17 cellular contexts compared by ENCODE assay signal in the genomic region with DNA sequence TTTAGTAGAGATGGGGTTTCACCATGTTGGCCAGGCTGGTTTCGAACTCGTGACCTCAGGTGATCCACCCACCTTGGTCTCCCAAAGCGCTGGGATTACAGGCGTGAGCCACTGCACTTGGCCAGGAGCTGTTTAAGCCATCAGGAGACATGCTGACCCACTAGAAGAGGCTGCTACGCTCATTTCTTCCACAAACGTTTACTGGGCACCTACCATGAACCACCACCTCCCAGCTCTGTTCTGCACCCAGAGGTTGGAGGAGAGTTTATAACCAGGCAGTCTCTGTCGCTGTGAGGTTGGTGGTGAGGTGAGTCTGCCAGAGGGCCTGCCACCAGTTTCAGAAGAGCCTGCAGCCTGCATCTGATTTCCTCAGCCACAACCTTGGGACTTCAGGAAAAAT. TPM values are rescaled to one million over a fixed set of nuclear protein-coding genes. Genes with fewer than 3 reads are reported as not detected.
A peak's percentile ranks its signal among the peaks of the same experiment; 100 is the strongest.
DNase-seq lines count a peak whose midpoint lies in the region; ATAC-seq, FAIRE-seq and TF ChIP-seq lines count a peak whose summit lies in the region.
"Had no signal": no experiment of that assay in that cellular context is flagged by ENCODE, and none has a peak within 500 bp of the region (broad histone marks: within the 10 kb centered on the region; RNA-seq: fewer than 3 reads in every experiment).

No MANE protein-coding gene starts in this region.

- no peak for TF ChIP-seq CTCF in IMR-90 (conservative IDR thresholded peaks at IDR 0.05; ENCODE audit: low read depth, low read length)
- TF ChIP-seq CTCF in endothelial cell of umbilical vein (IDR thresholded peaks at IDR 0.05; ENCODE audit: extremely low read depth in 1 of 2, insufficient read depth in 1 of 2, low read depth in 1 of 2, low read length in 2 of 2), result no peak

- dilution Hi-C loops in IMR-90 (cut with HindIII; ENCODE audit: low sequenced_read_pairs, unreplicated experiment) (no loop called here), endothelial cell of umbilical vein (cut with MboI; ENCODE audit: extremely low pct_ligation_motif_present, low sequenced_read_pairs) (no loop called here)

- no peak overlapping the region for H3K4me3 ChIP-seq in IMR-90 (ENCODE audit: insufficient read depth, low read depth, low read length)
- H3K4me3 ChIP-seq in endothelial cell of umbilical vein (replicated peaks in 1 of 3; ENCODE audit: insufficient read depth in 1 of 3, low read depth in 1 of 3, low read length in 3 of 3), result no peak overlapping the region
- H3K4me3 ChIP-seq in skeletal muscle satellite cell (ENCODE audit: low read length), result no peak overlapping the region
- H3K4me3 ChIP-seq: Peyer's patch, uterus had no signal

- in situ Hi-C loops in IMR-90 (cut with MboI; ENCODE audit: low sequenced_read_pairs), result no loop called here

- BruUV-seq in IMR-90 (replicated peaks; lab: Mats Ljungman, UMichigan) (no TSS peak), endothelial cell of umbilical vein (replicated peaks; lab: Mats Ljungman, UMichigan) (no TSS peak)

- H3K4me1 ChIP-seq in IMR-90 (ENCODE audit: control insufficient read depth, insufficient read depth, low read length) (peaks cover 40% of the 10 kb centered on the region), endothelial cell of umbilical vein (ENCODE audit: control insufficient read depth, extremely low read depth, insufficient read depth, low read length) (peaks cover 67% of the 10 kb centered on the region), skeletal muscle satellite cell (ENCODE audit: control insufficient read depth, insufficient read depth, low read length) (peaks cover 78% of the 10 kb centered on the region)
- H3K4me1 ChIP-seq: uterus had no signal

- peak overlapping the region; percentile 12; the same call in 1 of the 2 replicates for H3K27ac ChIP-seq in IMR-90 (ENCODE audit: insufficient read depth, low read length)
- H3K27ac ChIP-seq in endothelial cell of umbilical vein (ENCODE audit: insufficient read depth, low read depth, low read length), result peak overlapping the region; percentile 8
- H3K27ac ChIP-seq: WERI-Rb-1 had no signal

- no peak overlapping the region for H4K91ac ChIP-seq in IMR-90 (ENCODE audit: insufficient read depth, low read depth, low read length)

- 0 out of 2 replicates have a peak overlapping the region, but pooled peaks have one; percentile 28 for H3K14ac ChIP-seq in IMR-90 (replicated peaks; ENCODE audit: low read depth, low read length)

- H3K9ac ChIP-seq in IMR-90 (ENCODE audit: low read depth, low read length) (no peak overlapping the region), endothelial cell of umbilical vein (replicated peaks; ENCODE audit: extremely low read depth, insufficient read depth, low read length) (no peak overlapping the region), skeletal muscle satellite cell (ENCODE audit: low read depth, low read length) (peak overlapping the region; percentile 67)

- H3K9me1 ChIP-seq in IMR-90 (ENCODE audit: insufficient read depth, low read length) (peaks cover 37% of the 10 kb centered on the region), endothelial cell of umbilical vein (replicated peaks; ENCODE audit: control insufficient read depth, extremely low read depth, insufficient read depth, low read length) (no peaks in the 10 kb centered on the region)

- peak overlapping the region; percentile 27; the same call in 1 of the 2 replicates for H4K5ac ChIP-seq in IMR-90 (ENCODE audit: low read depth, low read length)

- peak overlapping the region; percentile 37; the same call in 1 of the 2 replicates for H2AK5ac ChIP-seq in IMR-90 (ENCODE audit: low read depth, low read length)

- ATAC-seq in IMR-90 (ENCODE audit: low read depth), result no peak
- ATAC-seq: stimulated activated memory B cell treated with anti-CD40 and anti-IgM and Interleukin-4, amounts not matched to agents 10 μg/mL and 1 μg/mL and 100 μg/mL, for 72 hours had no signal

- 0 out of 2 replicates have a peak overlapping the region, but pooled peaks have one; percentile 11 for H3K23ac ChIP-seq in IMR-90 (ENCODE audit: low read depth, low read length)

- H2BK5ac ChIP-seq in IMR-90 (ENCODE audit: low read depth, low read length, poor library complexity, severe bottlenecking), result no peak overlapping the region

- peaks cover 47% of the 10 kb centered on the region for H4K20me1 ChIP-seq in IMR-90 (ENCODE audit: insufficient read depth, low read length)
- no peaks in the 10 kb centered on the region for H4K20me1 ChIP-seq in endothelial cell of umbilical vein (replicated peaks; ENCODE audit: control insufficient read depth, extremely low read depth, insufficient read depth, low read length)

- H3K79me1 ChIP-seq in IMR-90 (ENCODE audit: low read depth in 1 of 2, low read length in 2 of 2), result peaks cover 5 to 59% of the 10 kb centered on the region in 2 experiments; a peak in 3 of 4 replicates

- H3K4me1 Mint-ChIP-seq in activated CD4-positive, alpha-beta memory T cell treated with anti-CD3 and anti-CD28 coated beads, Interleukin-2, amount 10 ng/mL, durations not matched to agents 7 days and 5 days, result peaks cover 26% of the 10 kb centered on the region
- H3K4me1 Mint-ChIP-seq in activated CD4-positive, alpha-beta memory T cell treated with anti-CD3 and anti-CD28 coated beads for 36 hours (ENCODE audit: low read depth), result peaks cover 34% of the 10 kb centered on the region

- H4K8ac ChIP-seq in IMR-90 (ENCODE audit: low read depth in 2 of 2, low read length in 2 of 2), result peak overlapping the region in 1 of 2 experiments; percentile 39; a peak in 2 of 4 replicates

- peak overlapping the region; percentile 67; the same call in 1 of the 2 replicates for H2BK20ac ChIP-seq in IMR-90 (ENCODE audit: low read depth, low read length)

- H3K36me3 ChIP-seq in IMR-90 (ENCODE audit: control insufficient read depth, insufficient read depth, low read length), result peaks cover 33% of the 10 kb centered on the region
- peaks cover 11 to 19% of the 10 kb centered on the region in 2 experiments for H3K36me3 ChIP-seq in endothelial cell of umbilical vein (ENCODE audit: control insufficient read depth in 2 of 2, extremely low read depth in 1 of 2, insufficient read depth in 2 of 2, low read length in 2 of 2)
- H3K36me3 ChIP-seq in skeletal muscle satellite cell (ENCODE audit: insufficient read depth, low read length), result peaks cover 44% of the 10 kb centered on the region
- H3K36me3 ChIP-seq: uterus had no signal

- no peak for FAIRE-seq in endothelial cell of umbilical vein (lab: Jason Lieb, UNC)
- FAIRE-seq: D721Med, H1 had no signal

- H3K4ac ChIP-seq in IMR-90 (ENCODE audit: low read depth, low read length), result peak overlapping the region; percentile 77

- CTCF ChIA-PET in activated CD4-positive, alpha-beta memory T cell treated with anti-CD3 and anti-CD28 coated beads, Interleukin-2, amount 10 ng/mL, durations not matched to agents 7 days and 5 days (lab: Charles Lee), result interaction anchor here (0.6 kb wide), 1 partner anchor 152 kb away, joined by 3 read pairs; no protein-coding TSS in a partner anchor
- CTCF ChIA-PET in activated CD4-positive, alpha-beta memory T cell treated with anti-CD3 and anti-CD28 coated beads for 36 hours (lab: Charles Lee), result no interaction called here
- CTCF ChIA-PET in IMR-90 (lab: Yijun Ruan, JAX), result no interaction called here
- CTCF ChIA-PET in endothelial cell of umbilical vein (lab: Charles Lee), result interaction anchor here (3.0 kb wide), 1 partner anchor 8 kb away, joined by 12 read pairs; no protein-coding TSS in a partner anchor

- H2AK9ac ChIP-seq in IMR-90 (replicated peaks; ENCODE audit: low read depth, low read length, poor library complexity), result peak overlapping the region; percentile 44

- no peaks in the 10 kb centered on the region for H3K9me3 Mint-ChIP-seq in activated CD4-positive, alpha-beta memory T cell treated with anti-CD3 and anti-CD28 coated beads, Interleukin-2, amount 10 ng/mL, durations not matched to agents 7 days and 5 days
- no peaks in the 10 kb centered on the region for H3K9me3 Mint-ChIP-seq in activated CD4-positive, alpha-beta memory T cell treated with anti-CD3 and anti-CD28 coated beads for 36 hours
- H3K9me3 Mint-ChIP-seq: stimulated activated memory B cell treated with anti-CD40 and anti-IgM and Interleukin-4, amounts not matched to agents 10 μg/mL and 1 μg/mL and 100 μg/mL, for 72 hours had no signal

- DNase-seq in activated CD4-positive, alpha-beta memory T cell treated with anti-CD3 and anti-CD28 coated beads, Interleukin-2, amount 10 ng/mL, durations not matched to agents 7 days and 5 days, result no peak
- DNase-seq in activated CD4-positive, alpha-beta memory T cell treated with anti-CD3 and anti-CD28 coated beads for 36 hours, result no peak
- DNase-seq in IMR-90 (no peak), endothelial cell of umbilical vein (ENCODE audit: low read depth, low spot score) (no peak), DMS53 treated with DMSO at 0.1 percent for 48 hours (lab: John Stamatoyannopoulos, UW; ENCODE audit: unreplicated experiment) (no peak), foreskin melanocyte (no peak), NCI-H187 treated with DMSO at 0.1 percent for 48 hours (lab: John Stamatoyannopoulos, UW) (no peak)
- DNase-seq: erythroblast, KG1, NCI-H1436, uterus, WERI-Rb-1 had no signal

- H3K27me3 ChIP-seq in IMR-90 (ENCODE audit: control insufficient read depth, insufficient read depth, low read length), result no peaks in the 10 kb centered on the region
- H3K27me3 ChIP-seq in endothelial cell of umbilical vein (ENCODE audit: control insufficient read depth in 2 of 2, insufficient read depth in 2 of 2, low read length in 2 of 2), result no peaks in the 10 kb centered on the region
- H3K27me3 ChIP-seq in skeletal muscle satellite cell (ENCODE audit: control insufficient read depth, insufficient read depth, low read length), result no peaks in the 10 kb centered on the region
- H3K27me3 ChIP-seq: Peyer's patch, uterus had no signal

- POLR2A ChIA-PET in activated CD4-positive, alpha-beta memory T cell treated with anti-CD3 and anti-CD28 coated beads, Interleukin-2, amount 10 ng/mL, durations not matched to agents 7 days and 5 days (lab: Charles Lee), result interaction anchor here (0.9 kb wide), 1 partner anchor 93 kb away, joined by 3 read pairs; no protein-coding TSS in a partner anchor
- POLR2A ChIA-PET in activated CD4-positive, alpha-beta memory T cell treated with anti-CD3 and anti-CD28 coated beads for 36 hours (lab: Charles Lee), result interaction anchor here (0.7 kb wide), 1 partner anchor 82 kb away, joined by 3 read pairs; no protein-coding TSS in a partner anchor
- POLR2A ChIA-PET in IMR-90 (lab: Charles Lee; ENCODE audit: unreplicated experiment), result no interaction called here
- POLR2A ChIA-PET in endothelial cell of umbilical vein (lab: Charles Lee), result no interaction called here

- H3K18ac ChIP-seq in IMR-90 (ENCODE audit: low read depth, low read length), result no peak overlapping the region

- H3K9me3 ChIP-seq in IMR-90 (ENCODE audit: control insufficient read depth, insufficient read depth, low read length) (no peaks in the 10 kb centered on the region), endothelial cell of umbilical vein (replicated peaks; ENCODE audit: control insufficient read depth, insufficient read depth, low read length) (no peaks in the 10 kb centered on the region), skeletal muscle satellite cell (replicated peaks; ENCODE audit: low read length) (no peaks in the 10 kb centered on the region)
- H3K9me3 ChIP-seq: Peyer's patch, uterus had no signal

- H3K27ac Mint-ChIP-seq in activated CD4-positive, alpha-beta memory T cell treated with anti-CD3 and anti-CD28 coated beads, Interleukin-2, amount 10 ng/mL, durations not matched to agents 7 days and 5 days, result peak overlapping the region; percentile 40
- H3K27ac Mint-ChIP-seq in activated CD4-positive, alpha-beta memory T cell treated with anti-CD3 and anti-CD28 coated beads for 36 hours, result no peak overlapping the region

- no peak for TF ChIP-seq RAD21 in IMR-90 (IDR thresholded peaks at IDR 0.05; ENCODE audit: low read length)

- no peak overlapping the region for H3K4me2 ChIP-seq in IMR-90 (ENCODE audit: low read depth, low read length)
- H3K4me2 ChIP-seq in endothelial cell of umbilical vein (ENCODE audit: insufficient read depth, low read length), result no peak overlapping the region
- H3K4me2 ChIP-seq in skeletal muscle satellite cell (ENCODE audit: low read length), result peak overlapping the region; percentile 23

- H2BK120ac ChIP-seq in IMR-90 (ENCODE audit: low read depth, low read length), result no peak overlapping the region; the same call in 1 of the 2 replicates

- H3K36me3 Mint-ChIP-seq in activated CD4-positive, alpha-beta memory T cell treated with anti-CD3 and anti-CD28 coated beads, Interleukin-2, amount 10 ng/mL, durations not matched to agents 7 days and 5 days (ENCODE audit: low read depth), result peaks cover 45% of the 10 kb centered on the region
- peaks cover 42% of the 10 kb centered on the region for H3K36me3 Mint-ChIP-seq in activated CD4-positive, alpha-beta memory T cell treated with anti-CD3 and anti-CD28 coated beads for 36 hours

- no peak overlapping the region for H3K4me3 Mint-ChIP-seq in activated CD4-positive, alpha-beta memory T cell treated with anti-CD3 and anti-CD28 coated beads, Interleukin-2, amount 10 ng/mL, durations not matched to agents 7 days and 5 days
- H3K4me3 Mint-ChIP-seq in activated CD4-positive, alpha-beta memory T cell treated with anti-CD3 and anti-CD28 coated beads for 36 hours, result no peak overlapping the region
- H3K4me3 Mint-ChIP-seq: stimulated activated memory B cell treated with anti-CD40 and anti-IgM and Interleukin-4, amounts not matched to agents 10 μg/mL and 1 μg/mL and 100 μg/mL, for 72 hours had no signal

- peaks cover 4% of the 10 kb centered on the region for H3K79me2 ChIP-seq in endothelial cell of umbilical vein (ENCODE audit: control insufficient read depth, insufficient read depth, low read length)

- no CpG with 5 or more reads among the region's 7 CpGs for WGBS in IMR-90 (ENCODE audit: extremely low coverage in 2 of 2, insufficient read length in 1 of 2), 2 experiments

- no peaks in the 10 kb centered on the region for H3K27me3 Mint-ChIP-seq in activated CD4-positive, alpha-beta memory T cell treated with anti-CD3 and anti-CD28 coated beads, Interleukin-2, amount 10 ng/mL, durations not matched to agents 7 days and 5 days
- no peaks in the 10 kb centered on the region for H3K27me3 Mint-ChIP-seq in activated CD4-positive, alpha-beta memory T cell treated with anti-CD3 and anti-CD28 coated beads for 36 hours
- H3K27me3 Mint-ChIP-seq: stimulated activated memory B cell treated with anti-CD40 and anti-IgM and Interleukin-4, amounts not matched to agents 10 μg/mL and 1 μg/mL and 100 μg/mL, for 72 hours had no signal

- TF ChIP-seq POLR2A in IMR-90 (IDR thresholded peaks at IDR 0.05; ENCODE audit: low read depth, low read length), result no peak
- TF ChIP-seq POLR2A in endothelial cell of umbilical vein (IDR thresholded peaks at IDR 0.05; ENCODE audit: low read depth, low read length), result no peak

- no peak overlapping the region for H2BK15ac ChIP-seq in IMR-90 (ENCODE audit: low read depth, low read length)

- H2AFZ ChIP-seq in IMR-90 (replicated peaks; ENCODE audit: low read length, poor library complexity) (no peak overlapping the region), endothelial cell of umbilical vein (ENCODE audit: low read depth, low read length) (no peak overlapping the region)

- intact Hi-C loops in activated CD4-positive, alpha-beta memory T cell treated with anti-CD3 and anti-CD28 coated beads for 36 hours (cut with micrococcal nuclease), result loop anchor here (5.0 kb wide), 1 partner anchor 193 kb away; no protein-coding TSS in a partner anchor
- intact Hi-C loops in IMR-90 (cut with micrococcal nuclease), result no loop called here
- intact Hi-C loops in endothelial cell of umbilical vein (cut with micrococcal nuclease), result loop anchor here (10.0 kb wide), 1 partner anchor 199 kb away; no protein-coding TSS in a partner anchor

- no peak overlapping the region for H3K56ac ChIP-seq in IMR-90 (ENCODE audit: extremely low read depth, insufficient read depth, low read length)

RNA-seq across cellular contexts. Expression of gene SF3B3, which starts 51.8 kb away (rescaled TPM):
- 100 to 1,000 TPM; 329 to 332 TPM for total RNA-seq in activated CD4-positive, alpha-beta memory T cell treated with anti-CD3 and anti-CD28 coated beads, Interleukin-2, amount 10 ng/mL, durations not matched to agents 7 days and 5 days
- total RNA-seq in activated CD4-positive, alpha-beta memory T cell treated with anti-CD3 and anti-CD28 coated beads for 36 hours, result 100 to 1,000 TPM; 450 to 453 TPM
- total RNA-seq in IMR-90 (2012; rRNA removed) (97.9 and 112 TPM in 2 replicates), endothelial cell of umbilical vein (303 and 324 TPM in 2 replicates)
- polyA plus RNA-seq in IMR-90 (2012; rRNA removed) (123 and 134 TPM in 2 replicates), endothelial cell of umbilical vein (143 and 167 TPM in 2 replicates)
- polyA plus RNA-seq in IMR-90 (2012; cell fraction: cytosol; rRNA removed), result 57.4 and 93.9 TPM in 2 replicates
- 86.5 and 136 TPM in 2 replicates for polyA plus RNA-seq in IMR-90 (2012; cell fraction: nucleus; rRNA removed; ENCODE audit: low replicate concordance)
- polyA plus RNA-seq in endothelial cell of umbilical vein (2011; cell fraction: cytosol; rRNA removed), result 97.5 and 121 TPM in 2 replicates
- 202 and 232 TPM in 2 replicates for polyA plus RNA-seq in endothelial cell of umbilical vein (2011; cell fraction: nucleus; rRNA removed)
- polyA plus RNA-seq in endothelial cell of umbilical vein (2012), result 215 and 228 TPM in 2 replicates
- polyA minus RNA-seq in endothelial cell of umbilical vein, result 242 and 275 TPM in 2 replicates
- 199 TPM for polyA minus RNA-seq in endothelial cell of umbilical vein (2011; cell fraction: cytosol; rRNA and poly(A)+ RNA removed)
- 107 and 195 TPM in 2 replicates for polyA minus RNA-seq in endothelial cell of umbilical vein (2011; cell fraction: nucleus; rRNA and poly(A)+ RNA removed)
- total RNA-seq in skeletal muscle satellite cell (2012; rRNA removed), result 133 and 140 TPM in 2 replicates

RNA-seq across cellular contexts. Expression of gene COG4, which starts 52.0 kb away (rescaled TPM):
- 10 to 100 TPM; 71.2 to 71.4 TPM for total RNA-seq in activated CD4-positive, alpha-beta memory T cell treated with anti-CD3 and anti-CD28 coated beads, Interleukin-2, amount 10 ng/mL, durations not matched to agents 7 days and 5 days
- 10 to 100 TPM; 35.9 to 40.2 TPM for total RNA-seq in activated CD4-positive, alpha-beta memory T cell treated with anti-CD3 and anti-CD28 coated beads for 36 hours
- total RNA-seq in IMR-90 (2012; rRNA removed) (85.0 and 96.1 TPM in 2 replicates), endothelial cell of umbilical vein (46.5 and 61.2 TPM in 2 replicates)
- polyA plus RNA-seq in IMR-90 (2012; rRNA removed) (47.5 and 49.7 TPM in 2 replicates), endothelial cell of umbilical vein (53.7 and 56.2 TPM in 2 replicates)
- 71.3 and 112 TPM in 2 replicates for polyA plus RNA-seq in IMR-90 (2012; cell fraction: cytosol; rRNA removed)
- polyA plus RNA-seq in IMR-90 (2012; cell fraction: nucleus; rRNA removed; ENCODE audit: low replicate concordance), result 77.5 and 117 TPM in 2 replicates
- 37.9 and 45.2 TPM in 2 replicates for polyA plus RNA-seq in endothelial cell of umbilical vein (2011; cell fraction: cytosol; rRNA removed)
- 153 and 193 TPM in 2 replicates for polyA plus RNA-seq in endothelial cell of umbilical vein (2011; cell fraction: nucleus; rRNA removed)
- 47.6 and 53.5 TPM in 2 replicates for polyA plus RNA-seq in endothelial cell of umbilical vein (2012)
- 46.8 and 58.7 TPM in 2 replicates for polyA minus RNA-seq in endothelial cell of umbilical vein
- polyA minus RNA-seq in endothelial cell of umbilical vein (2011; cell fraction: cytosol; rRNA and poly(A)+ RNA removed), result 21.6 TPM
- 33.1 and 34.6 TPM in 2 replicates for polyA minus RNA-seq in endothelial cell of umbilical vein (2011; cell fraction: nucleus; rRNA and poly(A)+ RNA removed)
- 34.0 and 53.5 TPM in 2 replicates for total RNA-seq in skeletal muscle satellite cell (2012; rRNA removed)

Comparison
In these comparisons a context has a peak if more than half of its experiments do, and no peak if none do; other contexts are left out.
1. CTCF ChIA-PET loops: an anchor here in activated CD4-positive, alpha-beta memory T cell treated with anti-CD3 and anti-CD28 coated beads, Interleukin-2, amount 10 ng/mL, durations not matched to agents 7 days and 5 days (0.6 kb wide) and endothelial cell of umbilical vein (3.0 kb wide); none called in activated CD4-positive, alpha-beta memory T cell treated with anti-CD3 and anti-CD28 coated beads for 36 hours and IMR-90.
2. POLR2A ChIA-PET loops: an anchor here in activated CD4-positive, alpha-beta memory T cell treated with anti-CD3 and anti-CD28 coated beads, Interleukin-2, amount 10 ng/mL, durations not matched to agents 7 days and 5 days (0.9 kb wide) and activated CD4-positive, alpha-beta memory T cell treated with anti-CD3 and anti-CD28 coated beads for 36 hours (0.7 kb wide); none called in IMR-90 and endothelial cell of umbilical vein.